8 cellular contexts compared by ENCODE assay signal in genomic region chr21:5064581-5065142, GRCh38.
DNase-seq lines count a peak whose midpoint lies in the region; ATAC-seq, FAIRE-seq and TF ChIP-seq lines count a peak whose summit lies in the region.
"Not testable (repeated sequence)": the region's sequence is repeated elsewhere in the genome, so short reads cannot be mapped to it uniquely, and the experiment has no call there.

No MANE protein-coding gene starts in this region.

- not testable (repeated sequence) for BruUV-seq in K562 (replicated peaks; lab: Mats Ljungman, UMichigan)

- DNase-seq in CD14-positive monocyte (ENCODE audit: low spot score) (peak; percentile 35), heart left ventricle (peak in 2 of 5 donors; percentile 25 to 56), left ventricle myocardium superior (peak; percentile 68), lower lobe of right lung (peak; percentile 45), sigmoid colon (peak; percentile 17)
- peak; percentile 4 for DNase-seq in activated CD4-positive, alpha-beta T cell treated with anti-CD3 and anti-CD28 coated beads, Interleukin-2, amount 10 ng/mL, durations not matched to agents 7 days and 5 days
- DNase-seq in K562 (ENCODE audit: extremely low read depth in 1 of 4, low spot score in 3 of 4); upper lobe of right lung: not testable (repeated sequence)

- H3K27me3 ChIP-seq in K562 (ENCODE audit: control insufficient read depth in 2 of 2, insufficient read depth in 2 of 2, low read length in 2 of 2); heart left ventricle; lower lobe of right lung (ENCODE audit: low read depth); sigmoid colon; upper lobe of right lung: not testable (repeated sequence)

- not testable (repeated sequence) for H3K27me3 Mint-ChIP-seq in CD14-positive monocyte (ENCODE audit: low read depth in 3 of 3); activated CD4-positive, alpha-beta T cell treated with anti-CD3 and anti-CD28 coated beads, Interleukin-2, amount 10 ng/mL, durations not matched to agents 7 days and 5 days

- ATAC-seq in K562 (peak; percentile 11; the same call in 2 of the 3 replicates), heart left ventricle (peak; percentile 40 to 51 (median 48)), left ventricle myocardium superior (peak; percentile 62), lower lobe of right lung (peak; percentile 41 to 65), upper lobe of right lung (peak; percentile 57)

- not testable (repeated sequence) for H3K36me3 Mint-ChIP-seq in CD14-positive monocyte; activated CD4-positive, alpha-beta T cell treated with anti-CD3 and anti-CD28 coated beads, Interleukin-2, amount 10 ng/mL, durations not matched to agents 7 days and 5 days (ENCODE audit: low read depth)

- H3K9me3 Mint-ChIP-seq in CD14-positive monocyte; activated CD4-positive, alpha-beta T cell treated with anti-CD3 and anti-CD28 coated beads, Interleukin-2, amount 10 ng/mL, durations not matched to agents 7 days and 5 days: not testable (repeated sequence)

- intact Hi-C loops in CD14-positive monocyte (cut with micrococcal nuclease); K562 (cut with micrococcal nuclease); heart left ventricle (cut with DNase I); left ventricle myocardium superior (cut with micrococcal nuclease); lower lobe of right lung (cut with DNase I); sigmoid colon (cut with DNase I); upper lobe of right lung (cut with DNase I): not testable (repeated sequence)

- not testable (repeated sequence) for TF ChIP-seq RAD21 in K562 (CRISPR knock-in tag; conservative IDR thresholded peaks at IDR 0.05 in 1 of 2, IDR thresholded peaks at IDR 0.05 in 1 of 2)

- H3K4me1 ChIP-seq in K562 (replicated peaks in 1 of 2; ENCODE audit: control insufficient read depth in 2 of 2, insufficient read depth in 2 of 2, low read length in 2 of 2); heart left ventricle; lower lobe of right lung; sigmoid colon; upper lobe of right lung: not testable (repeated sequence)

- not testable (repeated sequence) for TF ChIP-seq CTCF in CD14-positive monocyte (IDR thresholded peaks at IDR 0.05); K562 (IDR thresholded peaks at IDR 0.05 in 2 of 3, conservative IDR thresholded peaks at IDR 0.05 in 1 of 3; ENCODE audit: insufficient read depth in 2 of 3, low read depth in 1 of 3, low read length in 3 of 3); heart left ventricle (IDR thresholded peaks at IDR 0.05); lower lobe of right lung (IDR thresholded peaks at IDR 0.05); sigmoid colon (IDR thresholded peaks at IDR 0.05); upper lobe of right lung (IDR thresholded peaks at IDR 0.05)

- not testable (repeated sequence) for TF ChIP-seq EP300 in K562 (IDR thresholded peaks at IDR 0.05; ENCODE audit: low read length); sigmoid colon (IDR thresholded peaks at IDR 0.05)

- H2AFZ ChIP-seq in K562 (ENCODE audit: low read depth, low read length): not testable (repeated sequence)

- not testable (repeated sequence) for H3K4me2 ChIP-seq in K562 (ENCODE audit: insufficient read depth, low read length)

- not testable (repeated sequence) for FAIRE-seq in K562 (lab: Jason Lieb, UNC)

- not testable (repeated sequence) for TF ChIP-seq POLR2A in K562 (conservative IDR thresholded peaks at IDR 0.05); heart left ventricle (IDR thresholded peaks at IDR 0.05); sigmoid colon (IDR thresholded peaks at IDR 0.05)

- H3K9me3 ChIP-seq in K562 (replicated peaks; ENCODE audit: control insufficient read depth, insufficient read depth, low read depth, low read length); heart left ventricle; lower lobe of right lung; sigmoid colon; upper lobe of right lung: not testable (repeated sequence)

- not testable (repeated sequence) for H3K4me1 Mint-ChIP-seq in CD14-positive monocyte; activated CD4-positive, alpha-beta T cell treated with anti-CD3 and anti-CD28 coated beads, Interleukin-2, amount 10 ng/mL, durations not matched to agents 7 days and 5 days

- H3K27ac ChIP-seq in K562 (ENCODE audit: extremely low read depth, low read depth, low read length); lower lobe of right lung; sigmoid colon; upper lobe of right lung: not testable (repeated sequence)
- peak overlapping the region in 3 of 12 donors; percentile 38 to 71 (median 62) for H3K27ac ChIP-seq in heart left ventricle

- H3K36me3 ChIP-seq in K562 (ENCODE audit: control insufficient read depth, insufficient read depth, low read length); heart left ventricle; lower lobe of right lung; sigmoid colon; upper lobe of right lung: not testable (repeated sequence)

- POLR2A ChIA-PET in activated CD4-positive, alpha-beta T cell treated with anti-CD3 and anti-CD28 coated beads, Interleukin-2, amount 10 ng/mL, durations not matched to agents 7 days and 5 days (lab: Charles Lee); K562 (lab: Yijun Ruan, JAX): not testable (repeated sequence)

- no CpG with 5 or more reads among the region's 25 CpGs for WGBS in K562 (ENCODE audit: insufficient coverage, low coverage, missing lambda C conversion rate)
- 82% methylated on average over 12 of the region's 25 CpGs; no CpG with 5 or more reads in 3 of the 4 donors for WGBS in heart left ventricle, 4 donors
- WGBS in sigmoid colon, 2 donors: 92% methylated on average over 17 of the region's 25 CpGs; no CpG with 5 or more reads in 1 of the 2 donors

- H3K79me2 ChIP-seq in K562 (ENCODE audit: control insufficient read depth, insufficient read depth, low read length): not testable (repeated sequence)

- not testable (repeated sequence) for H4K20me1 ChIP-seq in K562 (replicated peaks; ENCODE audit: control insufficient read depth, insufficient read depth, low read length)

- H3K9ac ChIP-seq in K562 (ENCODE audit: insufficient read depth in 1 of 2, low read depth in 2 of 2, low read length in 2 of 2): not testable (repeated sequence)

- CTCF ChIA-PET in activated CD4-positive, alpha-beta T cell treated with anti-CD3 and anti-CD28 coated beads, Interleukin-2, amount 10 ng/mL, durations not matched to agents 7 days and 5 days (lab: Charles Lee); K562 (lab: Yijun Ruan, JAX; ENCODE audit: low intra/inter-chr PET ratio): not testable (repeated sequence)

- not testable (repeated sequence) for H3K4me3 Mint-ChIP-seq in CD14-positive monocyte; activated CD4-positive, alpha-beta T cell treated with anti-CD3 and anti-CD28 coated beads, Interleukin-2, amount 10 ng/mL, durations not matched to agents 7 days and 5 days

- H3K9me1 ChIP-seq in K562 (ENCODE audit: control insufficient read depth, insufficient read depth, low read length): not testable (repeated sequence)

- H3K4me3 ChIP-seq in K562, heart left ventricle, lower lobe of right lung, sigmoid colon, upper lobe of right lung: not testable (repeated sequence)

- in situ Hi-C loops in K562 (cut with MboI): not testable (repeated sequence)

- not testable (repeated sequence) for H3K27ac Mint-ChIP-seq in CD14-positive monocyte; activated CD4-positive, alpha-beta T cell treated with anti-CD3 and anti-CD28 coated beads, Interleukin-2, amount 10 ng/mL, durations not matched to agents 7 days and 5 days

Comparison
In these comparisons a context has a peak if more than half of its experiments do, and no peak if none do; other contexts are left out.
1. ATAC-seq: peak in every context shown above with its lines; median percentile 62 in left ventricle myocardium superior; 57 in upper lobe of right lung; 53 in lower lobe of right lung; 48 in heart left ventricle; 11 in K562.